Comparison of ENCODE assay signal across 22 cellular contexts in genomic region chr1:31675761-31676160, GRCh38. TPM values are rescaled to one million over a fixed set of nuclear protein-coding genes. Genes with fewer than 3 reads are reported as not detected.
DNase-seq lines count a peak whose midpoint lies in the region; TF ChIP-seq lines count a peak whose summit lies in the region.
"Had no signal": no experiment of that assay in that cellular context is flagged by ENCODE, and none has a peak within 500 bp of the region (broad histone marks: within the 10 kb centered on the region; RNA-seq: fewer than 3 reads in every experiment).

No MANE protein-coding gene starts in this region.

- intact Hi-C loops in cardiac septum (cut with DNase I), result no loop called here
- intact Hi-C loops in posterior vena cava (cut with DNase I), result no loop called here

- H3K9me3 ChIP-seq in cardiac muscle cell (ENCODE audit: low read depth), result no peaks in the 10 kb centered on the region
- no peaks in the 10 kb centered on the region for H3K9me3 ChIP-seq in muscle layer of colon (ENCODE audit: low read length)
- H3K9me3 ChIP-seq in stomach smooth muscle (ENCODE audit: control insufficient read depth in 2 of 2, low read length in 2 of 2), result no peaks in the 10 kb centered on the region
- H3K9me3 ChIP-seq: A549, BE2C, Peyer's patch had no signal

- peaks cover 26% of the 10 kb centered on the region for H3K4me1 ChIP-seq in cardiac muscle cell (ENCODE audit: low read depth)
- peaks cover 67% of the 10 kb centered on the region for H3K4me1 ChIP-seq in muscle layer of colon (ENCODE audit: insufficient read depth, low read length)
- H3K4me1 ChIP-seq in stomach smooth muscle (ENCODE audit: control insufficient read depth, insufficient read depth, low read length), result peaks cover 49% of the 10 kb centered on the region
- H3K4me1 ChIP-seq: A549, BE2C had no signal

- H3K36me3 Mint-ChIP-seq in brain, result no peaks in the 10 kb centered on the region

- H3K4me3 ChIP-seq in cardiac muscle cell (no peak overlapping the region), muscle layer of colon (ENCODE audit: low read depth in 1 of 2, low read length in 2 of 2) (no peak overlapping the region), stomach smooth muscle (ENCODE audit: low read length in 2 of 2) (no peak overlapping the region)
- H3K4me3 ChIP-seq: A549, Peyer's patch had no signal

- peak overlapping the region in 4 of 5 experiments; percentile 65 to 95 (median 77) for H3K27ac Mint-ChIP-seq in brain

- no peaks in the 10 kb centered on the region for H3K9me3 Mint-ChIP-seq in brain

- no peaks in the 10 kb centered on the region for H3K27me3 ChIP-seq in cardiac muscle cell
- H3K27me3 ChIP-seq in muscle layer of colon (ENCODE audit: control insufficient read depth in 1 of 2, insufficient read depth in 2 of 2, low read length in 2 of 2), result no peaks in the 10 kb centered on the region
- H3K27me3 ChIP-seq in stomach smooth muscle (ENCODE audit: control insufficient read depth in 1 of 2, insufficient read depth in 2 of 2, low read length in 2 of 2), result no peaks in the 10 kb centered on the region
- H3K27me3 ChIP-seq: BE2C, Peyer's patch had no signal

- H3K36me3 ChIP-seq in cardiac muscle cell, result no peaks in the 10 kb centered on the region
- peaks cover 2% of the 10 kb centered on the region for H3K36me3 ChIP-seq in muscle layer of colon (ENCODE audit: insufficient read depth, low read length)
- peaks cover 0 to 14% of the 10 kb centered on the region in 2 donors for H3K36me3 ChIP-seq in stomach smooth muscle (ENCODE audit: control insufficient read depth in 2 of 2, insufficient read depth in 2 of 2, low read length in 2 of 2)
- H3K36me3 ChIP-seq: BE2C, Peyer's patch had no signal

- H3K9ac ChIP-seq in muscle layer of colon (ENCODE audit: low read length) (no peak overlapping the region), stomach smooth muscle (ENCODE audit: low read length in 2 of 2) (no peak overlapping the region)
- H3K9ac ChIP-seq: KMS-11 had no signal

- TF ChIP-seq CTCF in cardiac muscle cell (IDR thresholded peaks at IDR 0.05; ENCODE audit: low read depth, low read length) (no peak), brain (conservative IDR thresholded peaks at IDR 0.05) (no peak)

- DNase-seq in cardiac muscle cell (ENCODE audit: low read depth in 1 of 2, low spot score in 1 of 2), result no peak
- DNase-seq in cardiac septum (ENCODE audit: low spot score), result no peak
- DNase-seq in posterior vena cava (ENCODE audit: low spot score), result no peak
- DNase-seq in activated effector memory CD4-positive, alpha-beta T cell treated with anti-CD3 and anti-CD28 coated beads, Interleukin-2, amount 50 U/mL, for 16 hours, result no peak
- DNase-seq in iPS-NIHi11 (ENCODE audit: low spot score), result no peak
- DNase-seq: BE2C; DMS79; IMR-90; NCI-H1105; NCI-H1694; NCI-H2081; NCI-H2171 treated with DMSO at 0.1 percent for 48 hours; NCI-H69; NK-92 treated with Interleukin-12 subunit alpha and Interleukin-12 subunit beta, amount 100 ng/mL, for 24 hours; Peyer's patch had no signal

- H3K27ac ChIP-seq in cardiac muscle cell, result peak overlapping the region; percentile 91
- peak overlapping the region; percentile 27 for H3K27ac ChIP-seq in muscle layer of colon (ENCODE audit: low read depth, low read length)
- peak overlapping the region; percentile 85 for H3K27ac ChIP-seq in stomach smooth muscle (ENCODE audit: low read length)
- H3K27ac ChIP-seq: KMS-11, Peyer's patch had no signal

- no peak overlapping the region for H3K4me3 Mint-ChIP-seq in brain

- H3K4me1 Mint-ChIP-seq in brain, result peaks cover 49% of the 10 kb centered on the region

- H3K27me3 Mint-ChIP-seq in brain, result peaks cover 1% of the 10 kb centered on the region

RNA-seq across cellular contexts. Expression of gene COL16A1, which starts 28.1 kb away (rescaled TPM):
- total RNA-seq in cardiac muscle cell (75.8 and 120 TPM in 2 replicates), cardiac septum (45.9 TPM), posterior vena cava (100 to 1,000 TPM in 1 of 2 donors, 10 to 100 TPM in 1; 93.3 to 179 TPM)
- polyA plus RNA-seq in cardiac muscle cell (67.7 and 119 TPM in 2 replicates), brain (ENCODE audit: insufficient read depth, low read depth, low replicate concordance) (4.9 TPM)

RNA-seq across cellular contexts. Expression of gene PEF1, which starts 31.1 kb away (rescaled TPM):
- 89.5 and 97.8 TPM in 2 replicates for total RNA-seq in cardiac muscle cell
- 89.3 and 109 TPM in 2 replicates for polyA plus RNA-seq in cardiac muscle cell
- total RNA-seq in cardiac septum, result 55.1 TPM
- 142 TPM for polyA plus RNA-seq in brain (ENCODE audit: insufficient read depth, low read depth, low replicate concordance)
- 10 to 100 TPM; 55.5 to 62.8 TPM for total RNA-seq in posterior vena cava

RNA-seq across cellular contexts. Expression of gene HCRTR1, which starts 58.3 kb away (rescaled TPM):
- total RNA-seq in cardiac muscle cell (not detected in 2 replicates), cardiac septum (not detected), posterior vena cava (not detected)
- polyA plus RNA-seq in cardiac muscle cell (not detected in 2 replicates), brain (ENCODE audit: insufficient read depth, low read depth, low replicate concordance) (not detected)
- total RNA-seq: H4, IMR-90, NCI-H460, Peyer's patch had no signal
- polyA plus RNA-seq: A549, IMR-90 had no signal

Comparison
In these comparisons a context has a peak if more than half of its experiments do, and no peak if none do; other contexts are left out.
1. H3K27ac ChIP-seq: peak in every context shown above with its lines; median percentile 91 in cardiac muscle cell; 85 in stomach smooth muscle; 27 in muscle layer of colon.